Comparison of ENCODE assay signal across 8 cellular contexts in genomic region chr1:206556047-206556747, GRCh38. TPM values are rescaled to one million over a fixed set of nuclear protein-coding genes. Genes with fewer than 3 reads are reported as not detected.
DNase-seq lines count a peak whose midpoint lies in the region; ATAC-seq and TF ChIP-seq lines count a peak whose summit lies in the region.

No MANE protein-coding gene starts in this region.

- H3K9me3 ChIP-seq in mesodermal cell (ENCODE audit: control insufficient read depth, low read length) (no peaks in the 10 kb centered on the region), BE2C (no peaks in the 10 kb centered on the region)

- H3K36me3 ChIP-seq in mesodermal cell (ENCODE audit: control insufficient read depth, insufficient read depth, low read length): no peaks in the 10 kb centered on the region
- H3K36me3 ChIP-seq in BE2C: no peaks in the 10 kb centered on the region

- peaks cover 9% of the 10 kb centered on the region for H3K27me3 ChIP-seq in BE2C

- 95% methylated on average over 4 to 7 of the region's 7 CpGs for WGBS in mesodermal cell (ENCODE audit: insufficient coverage in 2 of 2), 2 experiments

- no peaks in the 10 kb centered on the region for H3K9me3 Mint-ChIP-seq in activated T-cell treated with anti-CD3 and anti-CD28 coated beads, Interleukin-2, amount 50 U/mL, for 24 hours

- peaks cover 74% of the 10 kb centered on the region for H3K4me1 Mint-ChIP-seq in activated T-cell treated with anti-CD3 and anti-CD28 coated beads, Interleukin-2, amount 50 U/mL, for 24 hours (ENCODE audit: low read depth)

- no peaks in the 10 kb centered on the region for H3K27me3 Mint-ChIP-seq in activated T-cell treated with anti-CD3 and anti-CD28 coated beads, Interleukin-2, amount 50 U/mL, for 24 hours

- peaks cover 41% of the 10 kb centered on the region for H3K36me3 Mint-ChIP-seq in activated T-cell treated with anti-CD3 and anti-CD28 coated beads, Interleukin-2, amount 50 U/mL, for 24 hours (ENCODE audit: low read depth)

- H3K4me1 ChIP-seq in mesodermal cell (ENCODE audit: control insufficient read depth, insufficient read depth, low read length, poor library complexity, severe bottlenecking) (peaks cover 33% of the 10 kb centered on the region), BE2C (no peaks in the 10 kb centered on the region)

- H3K4me3 ChIP-seq in mesodermal cell (ENCODE audit: extremely low read depth, insufficient read depth, low read length, poor library complexity, severe bottlenecking) (peak overlapping the region; percentile 47), BE2C (ENCODE audit: low read depth, low read length) (no peak overlapping the region)

- DNase-seq in COR-L47 (lab: John Stamatoyannopoulos, UW) (peak; percentile 10), ACHN (no peak), BE2C (no peak), SIG-M5 (lab: John Stamatoyannopoulos, UW) (no peak)
- peak; percentile 70 for DNase-seq in activated T-cell treated with anti-CD3 and anti-CD28 coated beads, Interleukin-2, amount 50 U/mL, for 24 hours

- peak overlapping the region; percentile 89 for H3K4me3 Mint-ChIP-seq in activated T-cell treated with anti-CD3 and anti-CD28 coated beads, Interleukin-2, amount 50 U/mL, for 24 hours

- in situ Hi-C loops in ACHN (cut with HindIII; ENCODE audit: low pct_ligation_motif_present, low pct_unique_long_range_greater_than_20kb, low sequenced_read_pairs): no loop called here

- H3K27ac ChIP-seq in mesodermal cell (ENCODE audit: low read depth, low read length, severe bottlenecking): no peak overlapping the region

- no peak for TF ChIP-seq CTCF in BE2C (IDR thresholded peaks at IDR 0.05; ENCODE audit: low read depth, low read length)

- H3K27ac Mint-ChIP-seq in activated T-cell treated with anti-CD3 and anti-CD28 coated beads, Interleukin-2, amount 50 U/mL, for 24 hours: peak overlapping the region; percentile 97

- ATAC-seq in HG02885 (IDR thresholded peaks at IDR 0.05; ENCODE audit: poor library complexity, unreplicated experiment): peak; percentile 38
- ATAC-seq in HG03135 (IDR thresholded peaks at IDR 0.05; ENCODE audit: unreplicated experiment): no peak

RNA-seq across cellular contexts. Expression of gene RASSF5, which starts 48.9 kb away (rescaled TPM):
- polyA plus RNA-seq in mesodermal cell (2013, experiment 1 of 2): 1.7 TPM
- polyA plus RNA-seq in mesodermal cell (2013, experiment 2 of 2): 1.7 TPM
- polyA plus RNA-seq in BE2C (2012; ENCODE audit: insufficient read depth, insufficient read length, low read depth): 1.3 TPM

RNA-seq across cellular contexts. Expression of gene EIF2D, which starts 56.1 kb away (rescaled TPM):
- 49.4 TPM for polyA plus RNA-seq in mesodermal cell (2013, experiment 1 of 2)
- polyA plus RNA-seq in mesodermal cell (2013, experiment 2 of 2): 52.2 TPM
- 24.4 TPM for polyA plus RNA-seq in BE2C (2012; ENCODE audit: insufficient read depth, insufficient read length, low read depth)

Comparison
In these comparisons a context has a peak if more than half of its experiments do, and no peak if none do; other contexts are left out.
1. DNase-seq: peak in COR-L47 (single experiment) and activated T-cell treated with anti-CD3 and anti-CD28 coated beads, Interleukin-2, amount 50 U/mL, for 24 hours (single experiment); none in ACHN (single experiment), BE2C (single experiment) and SIG-M5 (single experiment).